In genomic region chr2:72916743-72917137, GRCh38 we compare ENCODE assay signal across 8 cellular contexts. TPM values are rescaled to one million over a fixed set of nuclear protein-coding genes. Genes with fewer than 3 reads are reported as not detected.
DNase-seq lines count a peak whose midpoint lies in the region; ATAC-seq and TF ChIP-seq lines count a peak whose summit lies in the region.

No MANE protein-coding gene starts in this region.

- no peak for TF ChIP-seq CTCF in osteoblast (IDR thresholded peaks at IDR 0.05; ENCODE audit: extremely low read depth, low read depth, low read length)

- H3K9me3 ChIP-seq in duodenal mucosa (ENCODE audit: control insufficient read depth in 1 of 2, low read length in 2 of 2), result no peaks in the 10 kb centered on the region
- H3K9me3 ChIP-seq in osteoblast (ENCODE audit: low read depth, low read length), result no peaks in the 10 kb centered on the region
- no peaks in the 10 kb centered on the region for H3K9me3 ChIP-seq in Karpas-422 (ENCODE audit: low read length)

- H4K20me1 ChIP-seq in osteoblast (ENCODE audit: insufficient read depth, low read length), result peaks cover 2% of the 10 kb centered on the region
- H4K20me1 ChIP-seq in Karpas-422 (ENCODE audit: insufficient read depth, low read depth, low read length), result no peaks in the 10 kb centered on the region

- H3K4me3 ChIP-seq in duodenal mucosa (ENCODE audit: low read depth in 1 of 2, low read length in 2 of 2), result peak overlapping the region; percentile 70 to 74
- H3K4me3 ChIP-seq in osteoblast (ENCODE audit: insufficient read depth, low read length), result no peak overlapping the region
- H3K4me3 ChIP-seq in Karpas-422 (ENCODE audit: low read length), result no peak overlapping the region

- H3K9me2 ChIP-seq in Karpas-422 (replicated peaks; ENCODE audit: insufficient read depth, low read length), result no peaks in the 10 kb centered on the region

- H3K36me3 ChIP-seq in duodenal mucosa (ENCODE audit: control insufficient read depth in 1 of 2, insufficient read depth in 2 of 2, low read length in 2 of 2), result no peaks in the 10 kb centered on the region
- H3K36me3 ChIP-seq in osteoblast (ENCODE audit: insufficient read depth, low read length), result no peaks in the 10 kb centered on the region
- no peaks in the 10 kb centered on the region for H3K36me3 ChIP-seq in Karpas-422 (ENCODE audit: insufficient read depth, low read length)

- peaks cover 84 to 86% of the 10 kb centered on the region in 2 donors for H3K27me3 ChIP-seq in duodenal mucosa (ENCODE audit: control insufficient read depth in 1 of 2, insufficient read depth in 2 of 2, low read length in 2 of 2)
- H3K27me3 ChIP-seq in osteoblast (ENCODE audit: insufficient read depth, low read length), result peaks cover 96% of the 10 kb centered on the region
- H3K27me3 ChIP-seq in Karpas-422 (ENCODE audit: low read length), result no peaks in the 10 kb centered on the region

- H3K27ac ChIP-seq in duodenal mucosa (ENCODE audit: low read depth, low read length), result peak overlapping the region; percentile 30
- no peak overlapping the region for H3K27ac ChIP-seq in osteoblast (ENCODE audit: low read depth, low read length)
- H3K27ac ChIP-seq in Karpas-422 (ENCODE audit: low read length), result no peak overlapping the region

- no peak overlapping the region for H2AFZ ChIP-seq in osteoblast (ENCODE audit: low read length)
- no peak overlapping the region for H2AFZ ChIP-seq in Karpas-422 (ENCODE audit: low read length)

- ATAC-seq in GM18867 (IDR thresholded peaks at IDR 0.05; ENCODE audit: unreplicated experiment) (peak; percentile 2), HG03432 (IDR thresholded peaks at IDR 0.05; ENCODE audit: unreplicated experiment) (peak; percentile 5), HG03135 (IDR thresholded peaks at IDR 0.05; ENCODE audit: unreplicated experiment) (no peak)

- H3K4me2 ChIP-seq in osteoblast (ENCODE audit: insufficient read depth, low read length), result no peak overlapping the region
- H3K4me2 ChIP-seq in Karpas-422 (ENCODE audit: low read depth, low read length, poor library complexity, severe bottlenecking), result no peak overlapping the region

- DNase-seq in osteoblast (ENCODE audit: insufficient read length, low spot score, missing footprints) (peak; percentile 89), dermis blood vessel endothelial cell (no peak), Karpas-422 (no peak), NCI-H1930 (lab: John Stamatoyannopoulos, UW) (no peak)

- H3K79me2 ChIP-seq in osteoblast (ENCODE audit: insufficient read depth, low read length) (no peaks in the 10 kb centered on the region), Karpas-422 (ENCODE audit: low read length) (no peaks in the 10 kb centered on the region)

- H3K4me1 ChIP-seq in duodenal mucosa (ENCODE audit: control insufficient read depth in 1 of 2, insufficient read depth in 2 of 2, low read length in 2 of 2) (peaks cover 9 to 31% of the 10 kb centered on the region in 2 donors), osteoblast (ENCODE audit: insufficient read depth, low read length) (no peaks in the 10 kb centered on the region), Karpas-422 (ENCODE audit: low read length) (no peaks in the 10 kb centered on the region)

- H3K9ac ChIP-seq in duodenal mucosa (ENCODE audit: low read depth in 1 of 2, low read length in 2 of 2) (peak overlapping the region; percentile 37 to 47), Karpas-422 (ENCODE audit: low read length) (no peak overlapping the region)

RNA-seq across cellular contexts. Expression of gene EMX1, which starts 0.6 kb away (rescaled TPM):
- total RNA-seq in osteoblast, result not detected in 2 replicates
- not detected in 2 replicates for total RNA-seq in dermis blood vessel endothelial cell
- total RNA-seq in Karpas-422 (2014; rRNA removed; shearing (Covaris generic); ENCODE audit: low replicate concordance), result not detected in 2 replicates

RNA-seq across cellular contexts. Expression of gene SPR, which starts 29.5 kb away (rescaled TPM):
- total RNA-seq in osteoblast (17.0 and 19.2 TPM in 2 replicates), dermis blood vessel endothelial cell (51.7 and 52.4 TPM in 2 replicates)
- total RNA-seq in Karpas-422 (2014; rRNA removed; shearing (Covaris generic); ENCODE audit: low replicate concordance), result 1.6 TPM in 1 of 2 replicates, not detected in the other

Comparison
In these comparisons a context has a peak if more than half of its experiments do, and no peak if none do; other contexts are left out.
1. H3K4me3 ChIP-seq: peak in duodenal mucosa (2 of 2); none in osteoblast (single experiment) and Karpas-422 (single experiment).